18 cellular contexts compared by ENCODE assay signal in genomic region chr9:13140843-13141592, GRCh38.
A peak's percentile ranks its signal among the peaks of the same experiment; 100 is the strongest.
DNase-seq lines count a peak whose midpoint lies in the region; ATAC-seq, FAIRE-seq and TF ChIP-seq lines count a peak whose summit lies in the region.
"Had no signal": no experiment of that assay in that cellular context is flagged by ENCODE, and none has a peak within 500 bp of the region (broad histone marks: within the 10 kb centered on the region; RNA-seq: fewer than 3 reads in every experiment).

No MANE protein-coding gene starts in this region.

- H3K36me3 ChIP-seq in IMR-90 (ENCODE audit: control insufficient read depth, insufficient read depth, low read length) (peaks cover 8% of the 10 kb centered on the region; the same call in 1 of the 2 replicates), hepatocyte (replicated peaks; ENCODE audit: insufficient read depth, low read depth) (no peaks in the 10 kb centered on the region)

- H3K4me1 ChIP-seq in IMR-90 (ENCODE audit: control insufficient read depth, insufficient read depth, low read length): peaks cover 2% of the 10 kb centered on the region
- peaks cover 15% of the 10 kb centered on the region for H3K4me1 ChIP-seq in hepatocyte (ENCODE audit: insufficient read depth)

- no peak for FAIRE-seq in RCC 7860 (lab: Jason Lieb, UNC)

- no peaks in the 10 kb centered on the region for H3K9me3 ChIP-seq in IMR-90 (ENCODE audit: control insufficient read depth, insufficient read depth, low read length)
- no peaks in the 10 kb centered on the region for H3K9me3 ChIP-seq in hepatocyte (ENCODE audit: low read depth)
- H3K9me3 ChIP-seq: SJCRH30 had no signal

- dilution Hi-C loops in IMR-90 (cut with HindIII; ENCODE audit: low sequenced_read_pairs, unreplicated experiment): no loop called here

- H4K91ac ChIP-seq in IMR-90 (ENCODE audit: insufficient read depth, low read depth, low read length): peak overlapping the region; percentile 78

- H3K4ac ChIP-seq in IMR-90 (ENCODE audit: low read depth, low read length): peak overlapping the region; percentile 95

- H4K20me1 ChIP-seq in IMR-90 (ENCODE audit: insufficient read depth, low read length) (no peaks in the 10 kb centered on the region), hepatocyte (ENCODE audit: insufficient read depth, poor library complexity, severe bottlenecking) (no peaks in the 10 kb centered on the region)

- no peak overlapping the region; the same call in 1 of the 2 replicates for H3K56ac ChIP-seq in IMR-90 (ENCODE audit: extremely low read depth, insufficient read depth, low read length)

- no peaks in the 10 kb centered on the region for H3K36me3 Mint-ChIP-seq in activated T-cell treated with anti-CD3 and anti-CD28 coated beads, Interleukin-2, amount 50 U/mL, for 24 hours (ENCODE audit: low read depth)
- H3K36me3 Mint-ChIP-seq: activated naive CD8-positive, alpha-beta T cell; immature natural killer cell; stimulated activated effector memory CD8-positive, alpha-beta T cell treated with anti-CD3 and anti-CD28 coated beads, Interleukin-12 subunit alpha, Interleukin-12 subunit beta, amount 100 ng/mL, for 72 hours had no signal

- no peaks in the 10 kb centered on the region for H3K9me2 ChIP-seq in hepatocyte (replicated peaks; ENCODE audit: insufficient read depth)

- no peaks in the 10 kb centered on the region for H3K27me3 Mint-ChIP-seq in activated T-cell treated with anti-CD3 and anti-CD28 coated beads, Interleukin-2, amount 50 U/mL, for 24 hours
- H3K27me3 Mint-ChIP-seq: activated naive CD8-positive, alpha-beta T cell had no signal

- H3K4me3 ChIP-seq in IMR-90 (ENCODE audit: insufficient read depth, low read depth, low read length): no peak overlapping the region
- no peak overlapping the region for H3K4me3 ChIP-seq in hepatocyte
- H3K4me3 ChIP-seq: SJCRH30 had no signal

- H3K4me1 Mint-ChIP-seq in activated T-cell treated with anti-CD3 and anti-CD28 coated beads, Interleukin-2, amount 50 U/mL, for 24 hours (ENCODE audit: low read depth): no peaks in the 10 kb centered on the region
- H3K4me1 Mint-ChIP-seq: immature natural killer cell; stimulated activated effector memory CD8-positive, alpha-beta T cell treated with anti-CD3 and anti-CD28 coated beads, Interleukin-12 subunit alpha, Interleukin-12 subunit beta, amount 100 ng/mL, for 72 hours had no signal

- H3K27me3 ChIP-seq in IMR-90 (ENCODE audit: control insufficient read depth, insufficient read depth, low read length): no peaks in the 10 kb centered on the region
- no peaks in the 10 kb centered on the region for H3K27me3 ChIP-seq in hepatocyte
- H3K27me3 ChIP-seq: SJCRH30 had no signal

- ATAC-seq in IMR-90 (ENCODE audit: low read depth) (no peak), sciatic nerve (peak; percentile 61)
- no peak for ATAC-seq in activated CD4-positive, CD25-positive, alpha-beta regulatory T cell treated with anti-CD3 and anti-CD28 coated beads, Interleukin-2, amount 50 U/mL, for 24 hours
- ATAC-seq: stimulated activated effector memory CD8-positive, alpha-beta T cell treated with anti-CD3 and anti-CD28 coated beads, Interleukin-12 subunit alpha, Interleukin-12 subunit beta, amount 100 ng/mL, for 72 hours had no signal

- peaks cover 6% of the 10 kb centered on the region for H3K9me3 Mint-ChIP-seq in activated T-cell treated with anti-CD3 and anti-CD28 coated beads, Interleukin-2, amount 50 U/mL, for 24 hours

- peak overlapping the region; percentile 79; the same call in 1 of the 3 replicates for H2BK15ac ChIP-seq in IMR-90 (ENCODE audit: low read depth, low read length)

- no peak overlapping the region for H4K5ac ChIP-seq in IMR-90 (ENCODE audit: low read depth, low read length)

- H2BK120ac ChIP-seq in IMR-90 (ENCODE audit: low read depth, low read length): peak overlapping the region; percentile 90

- peak overlapping the region in 1 of 2 experiments; percentile 37; a peak in 1 of 4 replicates for H4K8ac ChIP-seq in IMR-90 (ENCODE audit: low read depth in 2 of 2, low read length in 2 of 2)

- H3K9ac ChIP-seq in IMR-90 (ENCODE audit: low read depth, low read length): no peak overlapping the region

- BruUV-seq in IMR-90 (replicated peaks; lab: Mats Ljungman, UMichigan): no TSS peak

- peak overlapping the region; percentile 65; the same call in 1 of the 2 replicates for H2AK5ac ChIP-seq in IMR-90 (ENCODE audit: low read depth, low read length)

- peak overlapping the region; percentile 48; the same call in 1 of the 2 replicates for H3K18ac ChIP-seq in IMR-90 (ENCODE audit: low read depth, low read length)

- H3K14ac ChIP-seq in IMR-90 (replicated peaks; ENCODE audit: low read depth, low read length): peak overlapping the region; percentile 69

- TF ChIP-seq POLR2A in IMR-90 (IDR thresholded peaks at IDR 0.05; ENCODE audit: low read depth, low read length): no peak

- no peak overlapping the region for H3K4me3 Mint-ChIP-seq in activated T-cell treated with anti-CD3 and anti-CD28 coated beads, Interleukin-2, amount 50 U/mL, for 24 hours
- H3K4me3 Mint-ChIP-seq: activated naive CD8-positive, alpha-beta T cell; immature natural killer cell; stimulated activated effector memory CD8-positive, alpha-beta T cell treated with anti-CD3 and anti-CD28 coated beads, Interleukin-12 subunit alpha, Interleukin-12 subunit beta, amount 100 ng/mL, for 72 hours had no signal

- POLR2A ChIA-PET in IMR-90 (lab: Charles Lee; ENCODE audit: unreplicated experiment): no interaction called here

- H2AK9ac ChIP-seq in IMR-90 (replicated peaks; ENCODE audit: low read depth, low read length, poor library complexity): peak overlapping the region; percentile 38

- H3K9me1 ChIP-seq in IMR-90 (ENCODE audit: insufficient read depth, low read length): peaks cover 7% of the 10 kb centered on the region; the same call in 1 of the 2 replicates

- H3K4me2 ChIP-seq in IMR-90 (ENCODE audit: low read depth, low read length) (no peak overlapping the region), hepatocyte (no peak overlapping the region)

- CTCF ChIA-PET in IMR-90 (lab: Yijun Ruan, JAX): no interaction called here

- no peaks in the 10 kb centered on the region for H3K79me2 ChIP-seq in hepatocyte

- no peak for TF ChIP-seq RAD21 in IMR-90 (IDR thresholded peaks at IDR 0.05; ENCODE audit: low read length)

- H2BK5ac ChIP-seq in IMR-90 (ENCODE audit: low read depth, low read length, poor library complexity, severe bottlenecking): peak overlapping the region; percentile 54

- intact Hi-C loops in IMR-90 (cut with micrococcal nuclease): no loop called here
- intact Hi-C loops in sciatic nerve (cut with DNase I): no loop called here

- TF ChIP-seq CTCF in IMR-90 (conservative IDR thresholded peaks at IDR 0.05; ENCODE audit: low read depth, low read length) (no peak), hepatocyte (IDR thresholded peaks at IDR 0.05; ENCODE audit: poor library complexity) (no peak)

- H3K27ac ChIP-seq in IMR-90 (ENCODE audit: insufficient read depth, low read length) (peak overlapping the region; percentile 4; the same call in 1 of the 2 replicates), angular gyrus (ENCODE audit: low read depth, low read length) (peak overlapping the region; percentile 2), hepatocyte (peak overlapping the region; percentile 0)
- H3K27ac ChIP-seq: C4-2B, SJCRH30 had no signal

- H3K23ac ChIP-seq in IMR-90 (ENCODE audit: low read depth, low read length): peak overlapping the region; percentile 58

- no peak overlapping the region for H3K27ac Mint-ChIP-seq in activated T-cell treated with anti-CD3 and anti-CD28 coated beads, Interleukin-2, amount 50 U/mL, for 24 hours
- H3K27ac Mint-ChIP-seq: activated naive CD8-positive, alpha-beta T cell; immature natural killer cell; stimulated activated effector memory CD8-positive, alpha-beta T cell treated with anti-CD3 and anti-CD28 coated beads, Interleukin-12 subunit alpha, Interleukin-12 subunit beta, amount 100 ng/mL, for 72 hours had no signal

- H2AFZ ChIP-seq in IMR-90 (replicated peaks; ENCODE audit: low read length, poor library complexity): no peak overlapping the region
- no peak overlapping the region for H2AFZ ChIP-seq in hepatocyte

- DNase-seq in IMR-90 (peak; percentile 5), hepatocyte (ENCODE audit: low spot score) (no peak), sciatic nerve (ENCODE audit: low spot score) (no peak), germinal center (ENCODE audit: low spot score) (no peak), RCC 7860 (ENCODE audit: low spot score) (no peak)
- no peak for DNase-seq in activated T-cell treated with anti-CD3 and anti-CD28 coated beads, Interleukin-2, amount 50 U/mL, for 24 hours
- DNase-seq: cortex of kidney; GOT3; immature natural killer cell; NCI-H2029; NK-92 treated with Interleukin-12 subunit alpha and Interleukin-12 subunit beta, amount 100 ng/mL, for 24 hours; SJCRH30; stimulated activated CD4-positive, alpha-beta T cell treated with anti-CD3 and anti-CD28 coated beads, Interleukin-2, amount 100 ng/mL, for 48 hours had no signal

- H3K79me1 ChIP-seq in IMR-90 (ENCODE audit: low read depth in 1 of 2, low read length in 2 of 2): peaks cover 0 to 10% of the 10 kb centered on the region in 2 experiments; a peak in 2 of 4 replicates

- peak overlapping the region; percentile 83 for H2BK20ac ChIP-seq in IMR-90 (ENCODE audit: low read depth, low read length)

- WGBS in IMR-90 (ENCODE audit: extremely low coverage in 2 of 2, insufficient read length in 1 of 2), 2 experiments: no CpG with 5 or more reads among the region's 5 CpGs
- 92% methylated on average over 5 of the region's 5 CpGs for WGBS in hepatocyte (ENCODE audit: low lambda C conversion rate, missing lambda C conversion rate)

- in situ Hi-C loops in IMR-90 (cut with MboI; ENCODE audit: low sequenced_read_pairs): no loop called here

TF ChIP-seq in IMR-90, 13 proteins besides CTCF, POLR2A, EP300 and RAD21 (continues in another document):
- TF ChIP-seq NFE2L2 (IDR thresholded peaks at IDR 0.05; ENCODE audit: low read depth, low read length): no peak
- no peak for TF ChIP-seq FOS (IDR thresholded peaks at IDR 0.05; ENCODE audit: low read depth, low read length)
- TF ChIP-seq MXI1 (IDR thresholded peaks at IDR 0.05; ENCODE audit: borderline replicate concordance, low read depth, low read length): no peak
- TF ChIP-seq, protein P1, sequence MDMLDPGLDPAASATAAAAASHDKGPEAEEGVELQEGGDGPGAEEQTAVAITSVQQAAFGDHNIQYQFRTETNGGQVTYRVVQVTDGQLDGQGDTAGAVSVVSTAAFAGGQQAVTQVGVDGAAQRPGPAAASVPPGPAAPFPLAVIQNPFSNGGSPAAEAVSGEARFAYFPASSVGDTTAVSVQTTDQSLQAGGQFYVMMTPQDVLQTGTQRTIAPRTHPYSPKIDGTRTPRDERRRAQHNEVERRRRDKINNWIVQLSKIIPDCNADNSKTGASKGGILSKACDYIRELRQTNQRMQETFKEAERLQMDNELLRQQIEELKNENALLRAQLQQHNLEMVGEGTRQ (IDR thresholded peaks at IDR 0.05; ENCODE audit: low read depth, low read length): no peak
